In genomic region chr10:99430451-99431189, GRCh38 we compare ENCODE assay signal across 8 cellular contexts. TPM values are rescaled to one million over a fixed set of nuclear protein-coding genes. Genes with fewer than 3 reads are reported as not detected.
DNase-seq lines count a peak whose midpoint lies in the region; ATAC-seq, FAIRE-seq and TF ChIP-seq lines count a peak whose summit lies in the region.

Gene GOT1 (minus strand): TSS chr10:99430624. CDS start chr10:99430565, 59 bp downstream.

- peak; percentile 95 for ATAC-seq in GM19043 (IDR thresholded peaks at IDR 0.05; ENCODE audit: low read depth, unreplicated experiment)
- peak; percentile 97 for ATAC-seq in HG03378 (IDR thresholded peaks at IDR 0.05; ENCODE audit: unreplicated experiment)

- peak within 1 kb of the TSS; percentile 100 for H3K4me3 ChIP-seq in AG10803 (ENCODE audit: low read length)

- DNase-seq in AG10803 (ENCODE audit: low read depth) (peak; percentile 99), NCI-H460 (ENCODE audit: extremely low read depth, low read depth) (peak; percentile 100), cerebellar nuclear complex (lab: John Stamatoyannopoulos, UW) (peak; percentile 84 to 97)
- DNase-seq in activated CD4-positive, CD25-positive, alpha-beta regulatory T cell treated with anti-CD3 and anti-CD28 coated beads, Interleukin-2, amount 50 U/mL, for 72 hours = peak; percentile 90
- peak; percentile 89 for DNase-seq in stimulated activated CD4-positive, alpha-beta T cell treated with anti-CD3 and anti-CD28 coated beads, Interleukin-12 subunit alpha, Interleukin-12 subunit beta, amount 100 ng/mL, for 4 hours

- peak; percentile 100 for FAIRE-seq in islet of Langerhans (lab: Jason Lieb, UNC)

- TF ChIP-seq CTCF in AG10803 (conservative IDR thresholded peaks at IDR 0.05; ENCODE audit: low read length) = no peak

RNA-seq across cellular contexts. Expression of gene GOT1, which starts in this region (rescaled TPM):
- 152 and 157 TPM in 2 replicates for total RNA-seq in NCI-H460 (2014; rRNA removed; shearing (Covaris generic))
- 55.7 and 64.4 TPM in 2 replicates for polyA plus RNA-seq in NCI-H460 (2014; cell fraction: nucleus; rRNA removed)

Comparison
In these comparisons a context has a peak if more than half of its experiments do, and no peak if none do; other contexts are left out.
1. Peak in every context shown above with its lines: DNase-seq, ATAC-seq and H3K4me3 ChIP-seq.